In the genomic region with DNA sequence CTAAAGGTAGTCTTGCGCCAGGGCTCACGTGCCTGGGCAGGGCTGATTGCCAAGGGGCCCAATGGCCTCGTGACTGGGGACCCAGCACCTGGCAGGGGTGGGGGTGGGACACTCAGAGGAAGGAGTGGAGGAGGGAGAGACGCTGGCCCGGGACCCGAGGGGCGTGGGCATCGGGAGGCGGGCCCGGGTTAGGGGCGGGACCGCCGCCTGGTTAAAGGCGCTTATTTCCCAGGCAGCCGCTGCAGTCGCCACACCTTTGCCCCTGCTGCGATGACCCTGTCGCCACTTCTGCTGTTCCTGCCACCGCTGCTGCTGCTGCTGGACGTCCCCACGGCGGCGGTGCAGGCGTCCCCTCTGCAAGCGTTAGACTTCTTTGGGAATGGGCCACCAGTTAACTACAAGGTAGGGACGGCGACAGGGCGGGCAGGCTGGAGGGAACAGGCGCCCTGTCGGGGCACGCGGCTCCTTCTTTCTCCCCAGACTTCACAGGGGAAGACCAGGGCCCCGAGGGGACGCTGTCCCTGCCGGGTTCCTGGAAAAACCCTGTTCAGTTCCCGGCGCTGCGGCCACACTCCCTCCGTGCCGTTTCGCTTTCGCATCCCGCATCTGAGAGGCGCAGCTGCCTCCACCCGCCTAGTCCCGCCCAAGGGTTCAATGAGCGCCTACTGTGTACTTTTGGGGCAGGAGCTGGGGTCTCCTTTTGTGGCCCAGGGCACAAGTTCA, we compare ENCODE assay signal across 8 cellular contexts. TPM values are rescaled to one million over a fixed set of nuclear protein-coding genes. Genes with fewer than 3 reads are reported as not detected.
DNase-seq lines count a peak whose midpoint lies in the region; ATAC-seq and TF ChIP-seq lines count a peak whose summit lies in the region.

IFI30 (plus strand) TSS at position 242 of the 723 bp plus-strand sequence; CDS start at position 271, 29 bp downstream.

- peaks cover 6% of the 10 kb centered on the region for H3K4me1 ChIP-seq in neuron (ENCODE audit: insufficient read depth, low read length)
- no peaks in the 10 kb centered on the region for H3K4me1 ChIP-seq in aorta (ENCODE audit: control insufficient read depth in 1 of 2, insufficient read depth in 2 of 2, low read length in 2 of 2)

- H3K9me3 ChIP-seq in neuron (ENCODE audit: low read length) = no peaks in the 10 kb centered on the region
- H3K9me3 ChIP-seq in aorta (ENCODE audit: control insufficient read depth, low read length) = no peaks in the 10 kb centered on the region

- H3K4me3 ChIP-seq in foreskin fibroblast (ENCODE audit: low read depth in 1 of 2, low read length in 2 of 2) (peak within 1 kb of the TSS; percentile 71 to 76), neuron (ENCODE audit: low read length) (peak within 1 kb of the TSS; percentile 16), aorta (ENCODE audit: low read length in 2 of 2) (peak within 1 kb of the TSS; percentile 24 to 43)

- no peak within 1 kb of the TSS for H2AFZ ChIP-seq in neuron (ENCODE audit: low read depth, low read length)

- H3K27me3 ChIP-seq in neuron (ENCODE audit: insufficient read depth, low read length) (peaks cover 23% of the 10 kb centered on the region), aorta (ENCODE audit: control insufficient read depth in 1 of 2, insufficient read depth in 2 of 2, low read length in 1 of 2) (no peaks in the 10 kb centered on the region)

- H3K27ac ChIP-seq in aorta (ENCODE audit: low read depth in 1 of 2, low read length in 2 of 2) = no peak within 1 kb of the TSS

- intact Hi-C loops in aorta (cut with DNase I) = no loop called here

- peak; percentile 49 to 53 for DNase-seq in AML-193 (lab: John Stamatoyannopoulos, UW)
- peak; percentile 51 for DNase-seq in NOMO-1 treated with dmso at 0.1 percent for 144 hours (lab: John Stamatoyannopoulos, UW; ENCODE audit: unreplicated experiment)
- DNase-seq in activated T-cell treated with anti-CD3 and anti-CD28 coated beads, Interleukin-2, amount 50 U/mL, for 48 hours = peak; percentile 78 to 83
- peak in 1 of 2 donors; percentile 57 for DNase-seq in foreskin fibroblast
- DNase-seq in aorta = peak; percentile 90 to 91

- 0 to 1% methylated on average over 38 to 47 of the region's 47 CpGs for WGBS in aorta, 2 donors

- ATAC-seq in GM18868 (IDR thresholded peaks at IDR 0.05; ENCODE audit: unreplicated experiment) (peak; percentile 49), HG03135 (IDR thresholded peaks at IDR 0.05; ENCODE audit: unreplicated experiment) (peak; percentile 47), aorta (ENCODE audit: low FRiP score) (peak; percentile 80)

- H3K36me3 ChIP-seq in neuron (ENCODE audit: insufficient read depth, low read length) (peaks cover 13% of the 10 kb centered on the region), aorta (ENCODE audit: control insufficient read depth in 1 of 2, insufficient read depth in 2 of 2, low read length in 1 of 2) (no peaks in the 10 kb centered on the region)

- no peak for TF ChIP-seq CTCF in foreskin fibroblast (IDR thresholded peaks at IDR 0.05; ENCODE audit: low read depth, low read length)

RNA-seq across cellular contexts. Expression of gene IFI30, which starts in this region (rescaled TPM):
- 10 to 100 TPM; 85.2 to 92.7 TPM for total RNA-seq in aorta
- polyA plus RNA-seq in aorta = 100 to 1,000 TPM in 1 of 2 donors, 10 to 100 TPM in 1; 35.0 to 107 TPM

Comparison
In these comparisons a context has a peak if more than half of its experiments do, and no peak if none do; other contexts are left out.
1. H3K4me3 ChIP-seq: peak in every context shown above with its lines; median percentile 74 in foreskin fibroblast; 34 in aorta; 16 in neuron.